In genomic region chr20:36544134-36545018, GRCh38 we compare ENCODE assay signal across 10 cellular contexts. TPM values are rescaled to one million over a fixed set of nuclear protein-coding genes. Genes with fewer than 3 reads are reported as not detected.
DNase-seq lines count a peak whose midpoint lies in the region; ATAC-seq and TF ChIP-seq lines count a peak whose summit lies in the region.
"Had no signal": no experiment of that assay in that cellular context is flagged by ENCODE, and none has a peak within 500 bp of the region (broad histone marks: within the 10 kb centered on the region; RNA-seq: fewer than 3 reads in every experiment).

No MANE protein-coding gene starts in this region.

- no peak for TF ChIP-seq CTCF in RWPE2 (IDR thresholded peaks at IDR 0.05; ENCODE audit: poor library complexity, severe bottlenecking)
- no peak for TF ChIP-seq CTCF in fibroblast of pulmonary artery (IDR thresholded peaks at IDR 0.05; ENCODE audit: low read length, missing control alignments)

- no peaks in the 10 kb centered on the region for H3K36me3 Mint-ChIP-seq in natural killer cell treated with Interleukin-12 subunit alpha and Interleukin-12 subunit beta and Interleukin-15 and Interleukin-18, amount 100 ng/mL, for 72 hours

- H3K4me3 ChIP-seq in RWPE2 (ENCODE audit: severe bottlenecking) = no peak overlapping the region
- H3K4me3 ChIP-seq in fibroblast of pulmonary artery (replicated peaks; ENCODE audit: low read depth, low read length) = peak overlapping the region; percentile 13

- no peaks in the 10 kb centered on the region for H3K27me3 ChIP-seq in RWPE2 (ENCODE audit: insufficient read depth, poor library complexity, severe bottlenecking)

- H3K4me1 ChIP-seq in RWPE2 (ENCODE audit: insufficient read depth, poor library complexity, severe bottlenecking) = no peaks in the 10 kb centered on the region

- no peaks in the 10 kb centered on the region for H3K27me3 Mint-ChIP-seq in natural killer cell treated with Interleukin-12 subunit alpha and Interleukin-12 subunit beta and Interleukin-15 and Interleukin-18, amount 100 ng/mL, for 72 hours
- H3K27me3 Mint-ChIP-seq: stimulated activated naive CD8-positive, alpha-beta T cell treated with anti-CD3 and anti-CD28 coated beads, Interleukin-15, amount 100 ng/mL, for 72 hours had no signal

- intact Hi-C loops in sciatic nerve (cut with DNase I) = no loop called here

- H3K4me3 Mint-ChIP-seq in natural killer cell treated with Interleukin-12 subunit alpha and Interleukin-12 subunit beta and Interleukin-15 and Interleukin-18, amount 100 ng/mL, for 72 hours = no peak overlapping the region
- H3K4me3 Mint-ChIP-seq: dendritic cell treated with granulocyte-macrophage colony-stimulating factor and Interleukin-4, amounts not matched to agents 40 ng/mL and 50 ng/mL, for 4 days; stimulated activated naive CD8-positive, alpha-beta T cell treated with anti-CD3 and anti-CD28 coated beads, Interleukin-15, amount 100 ng/mL, for 72 hours had no signal

- H3K9me3 ChIP-seq in RWPE2 (ENCODE audit: severe bottlenecking) = no peaks in the 10 kb centered on the region

- no peaks in the 10 kb centered on the region for H3K4me1 Mint-ChIP-seq in natural killer cell treated with Interleukin-12 subunit alpha and Interleukin-12 subunit beta and Interleukin-15 and Interleukin-18, amount 100 ng/mL, for 72 hours (ENCODE audit: low read depth in 2 of 2)

- peaks cover 9% of the 10 kb centered on the region for H3K36me3 ChIP-seq in RWPE2 (ENCODE audit: low read depth)

- no peak overlapping the region for H3K27ac ChIP-seq in RWPE2 (ENCODE audit: poor library complexity, severe bottlenecking)

- ATAC-seq in RWPE2 (ENCODE audit: low read depth) (peak; percentile 5; the same call in 2 of the 3 replicates), sciatic nerve (no peak), HG03378 (IDR thresholded peaks at IDR 0.05; ENCODE audit: unreplicated experiment) (no peak)
- ATAC-seq in natural killer cell treated with Interleukin-12 subunit alpha and Interleukin-12 subunit beta and Interleukin-15 and Interleukin-18, amount 100 ng/mL, for 72 hours = no peak
- ATAC-seq: stimulated activated naive CD8-positive, alpha-beta T cell treated with anti-CD3 and anti-CD28 coated beads, Interleukin-15, amount 100 ng/mL, for 72 hours had no signal

- DNase-seq in EL (peak; percentile 85), RWPE2 (ENCODE audit: low spot score) (no peak), fibroblast of pulmonary artery (ENCODE audit: low read depth) (peak; percentile 64), sciatic nerve (ENCODE audit: low spot score) (peak; percentile 70), COR-L47 (lab: John Stamatoyannopoulos, UW) (no peak), NCI-H1436 treated with DMSO at 0.1 percent for 48 hours (lab: John Stamatoyannopoulos, UW) (no peak)
- DNase-seq in natural killer cell treated with Interleukin-12 subunit alpha and Interleukin-12 subunit beta and Interleukin-15 and Interleukin-18, amount 100 ng/mL, for 72 hours (ENCODE audit: low spot score) = no peak
- DNase-seq: stimulated activated naive CD8-positive, alpha-beta T cell treated with anti-CD3 and anti-CD28 coated beads, Interleukin-15, amount 100 ng/mL, for 72 hours had no signal

- no peaks in the 10 kb centered on the region for H3K9me3 Mint-ChIP-seq in natural killer cell treated with Interleukin-12 subunit alpha and Interleukin-12 subunit beta and Interleukin-15 and Interleukin-18, amount 100 ng/mL, for 72 hours
- H3K9me3 Mint-ChIP-seq: dendritic cell treated with granulocyte-macrophage colony-stimulating factor and Interleukin-4, amounts not matched to agents 40 ng/mL and 50 ng/mL, for 4 days; stimulated activated naive CD8-positive, alpha-beta T cell treated with anti-CD3 and anti-CD28 coated beads, Interleukin-15, amount 100 ng/mL, for 72 hours had no signal

- H3K27ac Mint-ChIP-seq in natural killer cell treated with Interleukin-12 subunit alpha and Interleukin-12 subunit beta and Interleukin-15 and Interleukin-18, amount 100 ng/mL, for 72 hours = no peak overlapping the region
- H3K27ac Mint-ChIP-seq: dendritic cell treated with granulocyte-macrophage colony-stimulating factor and Interleukin-4, amounts not matched to agents 40 ng/mL and 50 ng/mL, for 4 days had no signal

RNA-seq across cellular contexts. Expression of gene MYL9, which starts 3.1 kb away (rescaled TPM):
- 709 TPM for total RNA-seq in sciatic nerve
- under 1 TPM in 1 of 2 donors, not detected in 1; 0.76 TPM for total RNA-seq in natural killer cell treated with Interleukin-12 subunit alpha and Interleukin-12 subunit beta and Interleukin-15 and Interleukin-18, amount 100 ng/mL, for 72 hours

RNA-seq across cellular contexts. Expression of gene TGIF2, which starts 29.0 kb away (rescaled TPM):
- total RNA-seq in sciatic nerve = 25.3 TPM
- total RNA-seq in natural killer cell treated with Interleukin-12 subunit alpha and Interleukin-12 subunit beta and Interleukin-15 and Interleukin-18, amount 100 ng/mL, for 72 hours = 10 to 100 TPM; 23.2 to 38.5 TPM

Comparison
In these comparisons a context has a peak if more than half of its experiments do, and no peak if none do; other contexts are left out.
1. DNase-seq: peak in EL (single experiment), fibroblast of pulmonary artery (single experiment) and sciatic nerve (single experiment); none in RWPE2 (single experiment), COR-L47 (single experiment), NCI-H1436 treated with DMSO at 0.1 percent for 48 hours (single experiment) and natural killer cell treated with Interleukin-12 subunit alpha and Interleukin-12 subunit beta and Interleukin-15 and Interleukin-18, amount 100 ng/mL, for 72 hours (single experiment).
2. RNA of gene MYL9, which starts 3.1 kb away (total RNA-seq): 709 TPM in sciatic nerve (single experiment); 0.76 TPM in natural killer cell treated with Interleukin-12 subunit alpha and Interleukin-12 subunit beta and Interleukin-15 and Interleukin-18, amount 100 ng/mL, for 72 hours; every median in the first group is over 100 times any median in the second.